18 cellular contexts compared by ENCODE assay signal in the genomic region with DNA sequence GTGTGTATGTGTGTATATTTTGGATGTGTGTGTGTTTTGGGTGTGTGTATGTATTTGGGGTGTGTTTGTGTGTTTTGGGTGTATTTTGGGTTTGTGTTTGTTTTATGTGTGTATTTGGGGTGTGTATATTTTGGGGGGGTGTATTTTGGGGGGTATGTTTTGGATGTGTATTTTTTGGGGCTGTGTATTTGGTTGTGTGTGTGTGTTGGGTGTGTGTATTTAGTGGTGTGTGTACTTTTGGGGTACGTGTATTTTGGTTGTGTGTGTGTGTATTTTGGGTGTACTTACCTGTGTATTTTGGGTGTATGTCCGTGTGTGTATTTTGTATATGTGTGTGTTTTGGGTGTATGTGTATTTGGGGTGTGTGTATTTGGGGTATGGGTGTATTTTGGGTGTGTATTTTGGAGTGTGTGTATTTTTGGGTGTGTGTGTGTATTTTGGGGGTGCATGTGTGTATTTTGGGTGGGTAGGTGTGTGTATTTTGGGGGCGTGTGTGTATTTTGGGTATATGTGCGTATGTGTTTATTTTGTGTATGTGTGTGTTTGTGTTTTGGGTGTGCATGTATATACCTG. TPM values are rescaled to one million over a fixed set of nuclear protein-coding genes. Genes with fewer than 3 reads are reported as not detected.
A peak's percentile ranks its signal among the peaks of the same experiment; 100 is the strongest.
DNase-seq lines count a peak whose midpoint lies in the region; ATAC-seq, FAIRE-seq and TF ChIP-seq lines count a peak whose summit lies in the region.
"Had no signal": no experiment of that assay in that cellular context is flagged by ENCODE, and none has a peak within 500 bp of the region (broad histone marks: within the 10 kb centered on the region; RNA-seq: fewer than 3 reads in every experiment).

No MANE protein-coding gene starts in this region.

- no peak overlapping the region; the same call in 1 of the 2 replicates for H3K27ac ChIP-seq in KMS-11
- H3K27ac ChIP-seq in astrocyte (ENCODE audit: low read depth, low read length) = no peak overlapping the region
- H3K27ac ChIP-seq in upper lobe of left lung = no peak overlapping the region
- H3K27ac ChIP-seq: BLaER1 treated with 17β-estradiol and CSF1 and Interleukin-3, amounts not matched to agents 10 nM and 100 nM; HL-60 had no signal

- no peak overlapping the region for H3K4me3 ChIP-seq in KMS-11 (IDR thresholded peaks at IDR 0.05; ENCODE audit: insufficient read depth, low read depth, low read length)
- no peak overlapping the region for H3K4me3 ChIP-seq in astrocyte (ENCODE audit: insufficient read depth, low read depth, low read length)
- H3K4me3 ChIP-seq in upper lobe of left lung = no peak overlapping the region
- H3K4me3 ChIP-seq: BLaER1 treated with 17β-estradiol and CSF1 and Interleukin-3, amounts not matched to agents 10 nM and 100 nM had no signal

- TF ChIP-seq POLR2A in upper lobe of left lung (IDR thresholded peaks at IDR 0.05) = no peak

- H3K79me2 ChIP-seq in KMS-11 (ENCODE audit: insufficient read depth, low read depth) = no peaks in the 10 kb centered on the region
- H3K79me2 ChIP-seq in astrocyte (ENCODE audit: insufficient read depth, low read length) = no peaks in the 10 kb centered on the region

- no peak for ATAC-seq in activated naive CD8-positive, alpha-beta T cell treated with anti-CD3 and anti-CD28 coated beads, Interleukin-2, amount 50 U/mL, for 24 hours
- no peak for ATAC-seq in upper lobe of left lung (ENCODE audit: low FRiP score in 2 of 2)
- ATAC-seq in activated T-cell treated with anti-CD3 and anti-CD28 coated beads, Interleukin-2, amount 50 U/mL, for 4 hours = no peak
- ATAC-seq: CD8-positive, alpha-beta T cell had no signal

- no peak for TF ChIP-seq CTCF in KMS-11 (conservative IDR thresholded peaks at IDR 0.05; ENCODE audit: low read depth, low read length)
- TF ChIP-seq CTCF in astrocyte (IDR thresholded peaks at IDR 0.05; ENCODE audit: insufficient read depth, low read depth, low read length) = no peak
- no peak for TF ChIP-seq CTCF in upper lobe of left lung (IDR thresholded peaks at IDR 0.05)

- H3K9me3 ChIP-seq in astrocyte (ENCODE audit: insufficient read depth, low read depth, low read length) (no peaks in the 10 kb centered on the region), upper lobe of left lung (no peaks in the 10 kb centered on the region)
- H3K9me3 ChIP-seq: BLaER1 treated with 17β-estradiol and CSF1 and Interleukin-3, amounts not matched to agents 10 nM and 100 nM had no signal

- H2AFZ ChIP-seq in KMS-11 (ENCODE audit: low read depth) (no peak overlapping the region), astrocyte (ENCODE audit: low read depth, low read length) (no peak overlapping the region)

- H3K36me3 ChIP-seq in KMS-11 (ENCODE audit: insufficient read depth) (no peaks in the 10 kb centered on the region), astrocyte (ENCODE audit: insufficient read depth, low read length) (peaks cover 23% of the 10 kb centered on the region), upper lobe of left lung (peaks cover 7 to 74% (median 38%) of the 10 kb centered on the region in 4 donors)

- H3K27ac Mint-ChIP-seq in activated naive CD8-positive, alpha-beta T cell treated with anti-CD3 and anti-CD28 coated beads, Interleukin-2, amount 50 U/mL, for 24 hours = peak overlapping the region; percentile 44
- H3K27ac Mint-ChIP-seq in activated naive CD8-positive, alpha-beta T cell treated with anti-CD3 and anti-CD28 coated beads for 36 hours = no peak overlapping the region
- H3K27ac Mint-ChIP-seq in astrocyte (ENCODE audit: unreplicated experiment) = peak overlapping the region; percentile 4
- H3K27ac Mint-ChIP-seq: B cell; CD8-positive, alpha-beta T cell; H9 had no signal

- H3K4me1 ChIP-seq in KMS-11 (ENCODE audit: low read depth, poor library complexity, severe bottlenecking) (peaks cover 30% of the 10 kb centered on the region), astrocyte (ENCODE audit: insufficient read depth, low read length) (no peaks in the 10 kb centered on the region), upper lobe of left lung (no peaks in the 10 kb centered on the region)

- no peak overlapping the region for H3K4me3 Mint-ChIP-seq in activated naive CD8-positive, alpha-beta T cell treated with anti-CD3 and anti-CD28 coated beads, Interleukin-2, amount 50 U/mL, for 24 hours
- no peak overlapping the region for H3K4me3 Mint-ChIP-seq in activated naive CD8-positive, alpha-beta T cell treated with anti-CD3 and anti-CD28 coated beads for 36 hours
- H3K4me3 Mint-ChIP-seq in astrocyte (ENCODE audit: unreplicated experiment) = no peak overlapping the region
- no peak overlapping the region for H3K4me3 Mint-ChIP-seq in activated T-cell treated with anti-CD3 and anti-CD28 coated beads, Interleukin-2, amount 50 U/mL, for 4 hours
- H3K4me3 Mint-ChIP-seq: B cell; CD8-positive, alpha-beta T cell had no signal

- DNase-seq in activated naive CD8-positive, alpha-beta T cell treated with anti-CD3 and anti-CD28 coated beads, Interleukin-2, amount 50 U/mL, for 24 hours = no peak
- no peak for DNase-seq in activated naive CD8-positive, alpha-beta T cell treated with anti-CD3 and anti-CD28 coated beads for 36 hours
- DNase-seq in astrocyte (ENCODE audit: low read depth) = no peak
- no peak for DNase-seq in COLO668 (lab: John Stamatoyannopoulos, UW; ENCODE audit: unreplicated experiment)
- DNase-seq in upper lobe of left lung = no peak
- no peak for DNase-seq in activated T-cell treated with anti-CD3 and anti-CD28 coated beads, Interleukin-2, amount 50 U/mL, for 4 hours
- DNase-seq: CD8-positive, alpha-beta T cell; COR-L47; DMS 273 treated with DMSO at 0.1 percent for 48 hours; DMS53; DND-41; EL; H9 had no signal

- FAIRE-seq in astrocyte (lab: Jason Lieb, UNC) = peak; percentile 5
- FAIRE-seq: H1 had no signal

- H3K27me3 ChIP-seq in KMS-11 (ENCODE audit: insufficient read depth, low read depth) = no peaks in the 10 kb centered on the region
- no peaks in the 10 kb centered on the region for H3K27me3 ChIP-seq in astrocyte (ENCODE audit: insufficient read depth, low read length)
- H3K27me3 ChIP-seq in upper lobe of left lung = no peaks in the 10 kb centered on the region
- H3K27me3 ChIP-seq: BLaER1 treated with 17β-estradiol and CSF1 and Interleukin-3, amounts not matched to agents 10 nM and 100 nM had no signal

- peaks cover 44% of the 10 kb centered on the region for H3K36me3 Mint-ChIP-seq in activated naive CD8-positive, alpha-beta T cell treated with anti-CD3 and anti-CD28 coated beads, Interleukin-2, amount 50 U/mL, for 24 hours (ENCODE audit: low read depth)
- H3K36me3 Mint-ChIP-seq in activated naive CD8-positive, alpha-beta T cell treated with anti-CD3 and anti-CD28 coated beads for 36 hours = peaks cover 32% of the 10 kb centered on the region
- peaks cover 10% of the 10 kb centered on the region for H3K36me3 Mint-ChIP-seq in astrocyte (ENCODE audit: low read depth, unreplicated experiment)
- H3K36me3 Mint-ChIP-seq in activated T-cell treated with anti-CD3 and anti-CD28 coated beads, Interleukin-2, amount 50 U/mL, for 4 hours (ENCODE audit: insufficient read depth) = peaks cover 26% of the 10 kb centered on the region

- H4K20me1 ChIP-seq in KMS-11 (ENCODE audit: insufficient read depth) (no peaks in the 10 kb centered on the region), astrocyte (ENCODE audit: insufficient read depth, low read length) (peaks cover 8% of the 10 kb centered on the region)
- H4K20me1 ChIP-seq: BLaER1 treated with 17β-estradiol and CSF1 and Interleukin-3, amounts not matched to agents 10 nM and 100 nM had no signal

- H3K4me2 ChIP-seq in KMS-11 = peak overlapping the region; percentile 54; the same call in 1 of the 2 replicates
- H3K4me2 ChIP-seq in astrocyte (ENCODE audit: low read length) = no peak overlapping the region
- H3K4me2 ChIP-seq: BLaER1 treated with 17β-estradiol and CSF1 and Interleukin-3, amounts not matched to agents 10 nM and 100 nM had no signal

- TF ChIP-seq EP300 in upper lobe of left lung (IDR thresholded peaks at IDR 0.05) = no peak

- no peaks in the 10 kb centered on the region for H3K9me3 Mint-ChIP-seq in activated naive CD8-positive, alpha-beta T cell treated with anti-CD3 and anti-CD28 coated beads, Interleukin-2, amount 50 U/mL, for 24 hours
- H3K9me3 Mint-ChIP-seq in activated naive CD8-positive, alpha-beta T cell treated with anti-CD3 and anti-CD28 coated beads for 36 hours = no peaks in the 10 kb centered on the region
- no peaks in the 10 kb centered on the region for H3K9me3 Mint-ChIP-seq in astrocyte (ENCODE audit: unreplicated experiment)
- H3K9me3 Mint-ChIP-seq in activated T-cell treated with anti-CD3 and anti-CD28 coated beads, Interleukin-2, amount 50 U/mL, for 4 hours = no peaks in the 10 kb centered on the region
- H3K9me3 Mint-ChIP-seq: CD8-positive, alpha-beta T cell; H9 had no signal

- 91 to 92% methylated on average over 4 of the region's 4 CpGs for WGBS in upper lobe of left lung, 2 donors

- no peaks in the 10 kb centered on the region for H3K27me3 Mint-ChIP-seq in activated naive CD8-positive, alpha-beta T cell treated with anti-CD3 and anti-CD28 coated beads, Interleukin-2, amount 50 U/mL, for 24 hours
- no peaks in the 10 kb centered on the region for H3K27me3 Mint-ChIP-seq in activated naive CD8-positive, alpha-beta T cell treated with anti-CD3 and anti-CD28 coated beads for 36 hours
- no peaks in the 10 kb centered on the region for H3K27me3 Mint-ChIP-seq in astrocyte (ENCODE audit: low read depth, unreplicated experiment)
- no peaks in the 10 kb centered on the region for H3K27me3 Mint-ChIP-seq in activated T-cell treated with anti-CD3 and anti-CD28 coated beads, Interleukin-2, amount 50 U/mL, for 4 hours (ENCODE audit: low read depth)
- H3K27me3 Mint-ChIP-seq: B cell had no signal

- H3K9ac ChIP-seq in KMS-11 (no peak overlapping the region), astrocyte (ENCODE audit: low read length) (no peak overlapping the region)
- H3K9ac ChIP-seq: BLaER1 treated with 17β-estradiol and CSF1 and Interleukin-3, amounts not matched to agents 10 nM and 100 nM had no signal

- peaks cover 4% of the 10 kb centered on the region for H3K4me1 Mint-ChIP-seq in activated naive CD8-positive, alpha-beta T cell treated with anti-CD3 and anti-CD28 coated beads, Interleukin-2, amount 50 U/mL, for 24 hours
- peaks cover 3% of the 10 kb centered on the region for H3K4me1 Mint-ChIP-seq in activated naive CD8-positive, alpha-beta T cell treated with anti-CD3 and anti-CD28 coated beads for 36 hours
- H3K4me1 Mint-ChIP-seq in astrocyte (ENCODE audit: low read depth, unreplicated experiment) = peaks cover 2% of the 10 kb centered on the region
- no peaks in the 10 kb centered on the region for H3K4me1 Mint-ChIP-seq in activated T-cell treated with anti-CD3 and anti-CD28 coated beads, Interleukin-2, amount 50 U/mL, for 4 hours (ENCODE audit: low read depth)
- H3K4me1 Mint-ChIP-seq: H9 had no signal

RNA-seq across cellular contexts. Expression of gene TCTN2, which starts 16.7 kb away (rescaled TPM):
- total RNA-seq in activated naive CD8-positive, alpha-beta T cell treated with anti-CD3 and anti-CD28 coated beads for 36 hours = 1 to 10 TPM; 3.3 to 3.6 TPM
- total RNA-seq in astrocyte (9.2 TPM in 2 replicates), upper lobe of left lung (10 to 100 TPM in 5 of 6 donors, 1 to 10 TPM in 1; 8.4 to 22.3 (median 14.8) TPM)
- 1 to 10 TPM; 2.4 to 4.3 (median 3.5) TPM for total RNA-seq in activated T-cell treated with anti-CD3 and anti-CD28 coated beads, Interleukin-2, amount 50 U/mL, for 4 hours

RNA-seq across cellular contexts. Expression of gene GTF2H3, which starts 20.6 kb away (rescaled TPM):
- total RNA-seq in activated naive CD8-positive, alpha-beta T cell treated with anti-CD3 and anti-CD28 coated beads for 36 hours = 10 to 100 TPM; 95.9 TPM
- total RNA-seq in astrocyte = 41.2 and 41.8 TPM in 2 replicates
- total RNA-seq in upper lobe of left lung = 10 to 100 TPM in 5 of 6 donors, 1 to 10 TPM in 1; 9.8 to 22.3 (median 16.8) TPM
- total RNA-seq in activated T-cell treated with anti-CD3 and anti-CD28 coated beads, Interleukin-2, amount 50 U/mL, for 4 hours = 10 to 100 TPM; 77.9 to 86.2 (median 78.5) TPM

RNA-seq across cellular contexts. Expression of gene EIF2B1, which starts 20.7 kb away (rescaled TPM):
- 10 to 100 TPM; 89.8 to 93.5 TPM for total RNA-seq in activated naive CD8-positive, alpha-beta T cell treated with anti-CD3 and anti-CD28 coated beads for 36 hours
- total RNA-seq in astrocyte (49.3 and 52.6 TPM in 2 replicates), upper lobe of left lung (100 to 1,000 TPM in 1 of 6 donors, 10 to 100 TPM in 5; 41.2 to 144 (median 74.0) TPM)
- 100 to 1,000 TPM; 112 to 117 (median 117) TPM for total RNA-seq in activated T-cell treated with anti-CD3 and anti-CD28 coated beads, Interleukin-2, amount 50 U/mL, for 4 hours

RNA-seq across cellular contexts. Expression of gene DDX55, which starts 52.3 kb away (rescaled TPM):
- total RNA-seq in activated naive CD8-positive, alpha-beta T cell treated with anti-CD3 and anti-CD28 coated beads for 36 hours = 10 to 100 TPM; 55.3 to 56.7 TPM
- 17.3 and 20.1 TPM in 2 replicates for total RNA-seq in astrocyte
- total RNA-seq in upper lobe of left lung = 10 to 100 TPM; 18.0 to 57.5 (median 28.4) TPM
- 10 to 100 TPM; 69.2 to 75.7 (median 69.3) TPM for total RNA-seq in activated T-cell treated with anti-CD3 and anti-CD28 coated beads, Interleukin-2, amount 50 U/mL, for 4 hours

RNA-seq across cellular contexts. Expression of gene ATP6V0A2, which starts 57.9 kb away (rescaled TPM):
- 10 to 100 TPM; 49.5 to 54.3 TPM for total RNA-seq in activated naive CD8-positive, alpha-beta T cell treated with anti-CD3 and anti-CD28 coated beads for 36 hours
- 25.5 and 26.2 TPM in 2 replicates for total RNA-seq in astrocyte
- total RNA-seq in upper lobe of left lung = 10 to 100 TPM; 19.3 to 52.4 (median 25.3) TPM
- total RNA-seq in activated T-cell treated with anti-CD3 and anti-CD28 coated beads, Interleukin-2, amount 50 U/mL, for 4 hours = 100 to 1,000 TPM in 2 of 3 donors, 10 to 100 TPM in 1; 95.5 to 130 (median 114) TPM
